In genomic region chr4:126916626-126917140, GRCh38 we compare ENCODE assay signal across 1 cellular context.
A peak's percentile ranks its signal among the peaks of the same experiment; 100 is the strongest.
TF ChIP-seq lines count a peak whose summit lies in the region.

No MANE protein-coding gene starts in this region.

TF ChIP-seq in K562, 482 proteins besides CTCF, POLR2A, EP300 and RAD21 (continued from another document):
- TF ChIP-seq ZNF740 (CRISPR knock-in tag; IDR thresholded peaks at IDR 0.05) (no peak), ZNF740 (tag; IDR thresholded peaks at IDR 0.05) (no peak), CLOCK (CRISPR knock-in tag; IDR thresholded peaks at IDR 0.05; ENCODE audit: borderline replicate concordance) (no peak), NR2C1 (IDR thresholded peaks at IDR 0.05) (no peak), NR2C1 (tag; IDR thresholded peaks at IDR 0.05) (no peak), TAF1 (IDR thresholded peaks at IDR 0.05; ENCODE audit: control insufficient read depth, extremely low read depth, insufficient read depth, low read length, severe bottlenecking) (peak; percentile 23), CC2D1A (IDR thresholded peaks at IDR 0.05) (no peak), ATF3 (IDR thresholded peaks at IDR 0.05) (peak; percentile 65; the same call in 1 of the 2 replicates), ATF3 (CRISPR knock-in tag; conservative IDR thresholded peaks at IDR 0.05) (no peak), NRF1 (conservative IDR thresholded peaks at IDR 0.05 in 1 of 2, IDR thresholded peaks at IDR 0.05 in 1 of 2) (0 out of 4 replicates have a peak, but pooled peaks of 1 of the 2 experiments have one; percentile 2), SP2 (IDR thresholded peaks at IDR 0.05; ENCODE audit: extremely low read depth, low read depth, low read length, poor library complexity, severe bottlenecking) (no peak), REST (CRISPR knock-in tag; IDR thresholded peaks at IDR 0.05; ENCODE audit: low read depth) (no peak), CBX3 (IDR thresholded peaks at IDR 0.05; ENCODE audit: borderline replicate concordance in 1 of 2, low read length in 2 of 2) (peak in 1 of 2 experiments; percentile 90; a peak in 2 of 3 replicates), STAT5A (IDR thresholded peaks at IDR 0.05; ENCODE audit: borderline replicate concordance, low read length) (no peak), ZNF140 (CRISPR knock-in tag; IDR thresholded peaks at IDR 0.05) (no peak), TGIF2 (CRISPR knock-in tag; IDR thresholded peaks at IDR 0.05) (no peak), MCM7 (IDR thresholded peaks at IDR 0.05) (no peak), SRF (CRISPR knock-in tag; IDR thresholded peaks at IDR 0.05) (peak in 1 of 2 experiments; percentile 78; a peak in 2 of 4 replicates), MTA2 (IDR thresholded peaks at IDR 0.05; ENCODE audit: low read depth) (no peak), FOXK2 (conservative IDR thresholded peaks at IDR 0.05 in 1 of 2, IDR thresholded peaks at IDR 0.05 in 1 of 2; ENCODE audit: low read depth in 2 of 2) (no peak), L3MBTL2 (IDR thresholded peaks at IDR 0.05) (peak; percentile 86), CREBBP (IDR thresholded peaks at IDR 0.05; ENCODE audit: low read depth, low read length) (no peak), YY1 (IDR thresholded peaks at IDR 0.05; ENCODE audit: borderline replicate concordance in 1 of 3, control insufficient read depth in 1 of 3, extremely low read depth in 1 of 3, insufficient read depth in 3 of 3, insufficient read length in 1 of 3, insufficient replicate concordance in 2 of 3, low read depth in 1 of 3, low read length in 2 of 3) (peak in 1 of 3 experiments; percentile 34), NKRF (IDR thresholded peaks at IDR 0.05; ENCODE audit: borderline replicate concordance) (0 out of 2 replicates have a peak, but pooled peaks have one; percentile 2), ZNF41 (CRISPR knock-in tag; conservative IDR thresholded peaks at IDR 0.05) (no peak), MYC (IDR thresholded peaks at IDR 0.05; ENCODE audit: low read depth, low read length) (no peak), MYC (CRISPR knock-in tag; IDR thresholded peaks at IDR 0.05; ENCODE audit: borderline replicate concordance, low read depth) (no peak), ZKSCAN3 (CRISPR knock-in tag; IDR thresholded peaks at IDR 0.05) (no peak), ZNF696 (CRISPR knock-in tag; conservative IDR thresholded peaks at IDR 0.05) (no peak), USF1 (CRISPR knock-in tag; IDR thresholded peaks at IDR 0.05) (no peak), ZNF785 (CRISPR knock-in tag; IDR thresholded peaks at IDR 0.05) (no peak), SRSF1 (IDR thresholded peaks at IDR 0.05; ENCODE audit: low read depth, low read length) (no peak), HIVEP1 (CRISPR knock-in tag; IDR thresholded peaks at IDR 0.05) (no peak)
